In genomic region chrX:149825424-149825823, GRCh38 we compare ENCODE assay signal across 9 cellular contexts. TPM values are rescaled to one million over a fixed set of nuclear protein-coding genes. Genes with fewer than 3 reads are reported as not detected.
DNase-seq lines count a peak whose midpoint lies in the region; ATAC-seq and TF ChIP-seq lines count a peak whose summit lies in the region.
"Had no signal": no experiment of that assay in that cellular context is flagged by ENCODE, and none has a peak within 500 bp of the region (broad histone marks: within the 10 kb centered on the region; RNA-seq: fewer than 3 reads in every experiment).

No MANE protein-coding gene starts in this region.

- no peak overlapping the region for H3K4me3 ChIP-seq in lower leg skin (ENCODE audit: low read depth, poor library complexity, severe bottlenecking)

- H3K27ac Mint-ChIP-seq in mesothelial cell of epicardium, result no peak overlapping the region
- no peak overlapping the region for H3K27ac Mint-ChIP-seq in stimulated activated memory B cell treated with anti-CD40 and anti-IgM and Interleukin-4, amounts not matched to agents 10 μg/mL and 1 μg/mL and 100 μg/mL, for 72 hours
- no peak overlapping the region for H3K27ac Mint-ChIP-seq in activated T-helper 17 cell treated with anti-CD3 and anti-CD28 coated beads, Interleukin-2, amount 50 U/mL, for 72 hours

- peak; percentile 41 for TF ChIP-seq CTCF in GM10248 (IDR thresholded peaks at IDR 0.05; ENCODE audit: control extremely low read depth, extremely low read depth, low read depth, missing control alignments)
- peak; percentile 27 for TF ChIP-seq CTCF in mesothelial cell of epicardium (IDR thresholded peaks at IDR 0.05; ENCODE audit: unreplicated experiment)
- TF ChIP-seq CTCF in lower leg skin (IDR thresholded peaks at IDR 0.05), result no peak

- H3K4me3 Mint-ChIP-seq in mesothelial cell of epicardium, result no peak overlapping the region
- no peak overlapping the region for H3K4me3 Mint-ChIP-seq in stimulated activated memory B cell treated with anti-CD40 and anti-IgM and Interleukin-4, amounts not matched to agents 10 μg/mL and 1 μg/mL and 100 μg/mL, for 72 hours
- no peak overlapping the region for H3K4me3 Mint-ChIP-seq in activated T-helper 17 cell treated with anti-CD3 and anti-CD28 coated beads, Interleukin-2, amount 50 U/mL, for 72 hours

- H3K9me3 Mint-ChIP-seq in mesothelial cell of epicardium, result peaks cover 29% of the 10 kb centered on the region
- no peaks in the 10 kb centered on the region for H3K9me3 Mint-ChIP-seq in stimulated activated memory B cell treated with anti-CD40 and anti-IgM and Interleukin-4, amounts not matched to agents 10 μg/mL and 1 μg/mL and 100 μg/mL, for 72 hours
- H3K9me3 Mint-ChIP-seq in activated T-helper 17 cell treated with anti-CD3 and anti-CD28 coated beads, Interleukin-2, amount 50 U/mL, for 72 hours, result no peaks in the 10 kb centered on the region

- H3K36me3 Mint-ChIP-seq in mesothelial cell of epicardium, result no peaks in the 10 kb centered on the region
- no peaks in the 10 kb centered on the region for H3K36me3 Mint-ChIP-seq in stimulated activated memory B cell treated with anti-CD40 and anti-IgM and Interleukin-4, amounts not matched to agents 10 μg/mL and 1 μg/mL and 100 μg/mL, for 72 hours
- H3K36me3 Mint-ChIP-seq in activated T-helper 17 cell treated with anti-CD3 and anti-CD28 coated beads, Interleukin-2, amount 50 U/mL, for 72 hours (ENCODE audit: low read depth), result no peaks in the 10 kb centered on the region

- CTCF ChIA-PET in GM10248 (lab: Yijun Ruan, JAX), result no interaction called here

- no peaks in the 10 kb centered on the region for H3K27me3 Mint-ChIP-seq in mesothelial cell of epicardium (ENCODE audit: low read depth)
- peaks cover 28% of the 10 kb centered on the region for H3K27me3 Mint-ChIP-seq in stimulated activated memory B cell treated with anti-CD40 and anti-IgM and Interleukin-4, amounts not matched to agents 10 μg/mL and 1 μg/mL and 100 μg/mL, for 72 hours
- H3K27me3 Mint-ChIP-seq in activated T-helper 17 cell treated with anti-CD3 and anti-CD28 coated beads, Interleukin-2, amount 50 U/mL, for 72 hours, result peaks cover 4% of the 10 kb centered on the region

- intact Hi-C loops in posterior vena cava (cut with DNase I) (no loop called here), lower leg skin (cut with DNase I; ENCODE audit: low total_unique reads) (no loop called here)

- WGBS in lower leg skin, 2 donors, result 0 to 4% methylated on average over 2 to 3 of the region's 3 CpGs

- POLR2A ChIA-PET in GM10248 (lab: Yijun Ruan, JAX), result no interaction called here

- ATAC-seq in stimulated activated memory B cell treated with anti-CD40 and anti-IgM and Interleukin-4, amounts not matched to agents 10 μg/mL and 1 μg/mL and 100 μg/mL, for 72 hours, result no peak
- no peak for ATAC-seq in activated T-helper 17 cell treated with anti-CD3 and anti-CD28 coated beads, Interleukin-2, amount 50 U/mL, for 72 hours (replicated peaks)

- H3K4me1 Mint-ChIP-seq in mesothelial cell of epicardium, result peaks cover 18% of the 10 kb centered on the region
- peaks cover 28% of the 10 kb centered on the region for H3K4me1 Mint-ChIP-seq in stimulated activated memory B cell treated with anti-CD40 and anti-IgM and Interleukin-4, amounts not matched to agents 10 μg/mL and 1 μg/mL and 100 μg/mL, for 72 hours
- peaks cover 10% of the 10 kb centered on the region for H3K4me1 Mint-ChIP-seq in activated T-helper 17 cell treated with anti-CD3 and anti-CD28 coated beads, Interleukin-2, amount 50 U/mL, for 72 hours

- DNase-seq in GM10248 (ENCODE audit: extremely low spot score), result no peak
- peak; percentile 2 for DNase-seq in NCI-H1694 treated with DMSO at 0.1 percent for 48 hours (lab: John Stamatoyannopoulos, UW)
- peak; percentile 40 for DNase-seq in activated T-helper 9 cell treated with anti-CD3 and anti-CD28 coated beads, Interleukin-2, amount 50 U/mL, for 16 hours (ENCODE audit: low read depth)
- no peak for DNase-seq in mesothelial cell of epicardium (ENCODE audit: low spot score in 2 of 2, unreplicated experiment in 2 of 2)
- DNase-seq in posterior vena cava (ENCODE audit: low spot score), result no peak
- no peak for DNase-seq in lower leg skin (ENCODE audit: low spot score in 2 of 2)

- TF ChIP-seq POLR2A in lower leg skin (IDR thresholded peaks at IDR 0.05), result no peak

RNA-seq across cellular contexts. Expression of gene MAGEA9, which starts 43.7 kb away (rescaled TPM):
- total RNA-seq in mesothelial cell of epicardium, result not detected in 3 replicates
- not detected for total RNA-seq in posterior vena cava
- total RNA-seq in activated T-helper 17 cell treated with anti-CD3 and anti-CD28 coated beads, Interleukin-2, amount 50 U/mL, for 72 hours, result not detected
- total RNA-seq in lower leg skin, result not detected
- total RNA-seq: left colon had no signal

RNA-seq across cellular contexts. Expression of gene HSFX1, which starts 51.6 kb away (rescaled TPM):
- total RNA-seq in mesothelial cell of epicardium (1.9 to 2.1 TPM (median 2.0 TPM) in 3 replicates), posterior vena cava (1 to 10 TPM; 1.0 to 1.4 TPM), lower leg skin (1 to 10 TPM in 3 of 4 donors, not detected in 1; 2.1 to 2.6 (median 2.2) TPM)
- under 1 TPM; 0.50 to 0.56 TPM for total RNA-seq in activated T-helper 17 cell treated with anti-CD3 and anti-CD28 coated beads, Interleukin-2, amount 50 U/mL, for 72 hours

RNA-seq across cellular contexts. Expression of gene MAGEA8, which starts 55.6 kb away (rescaled TPM):
- total RNA-seq in mesothelial cell of epicardium (not detected in 3 replicates), posterior vena cava (not detected), lower leg skin (not detected)
- not detected for total RNA-seq in activated T-helper 17 cell treated with anti-CD3 and anti-CD28 coated beads, Interleukin-2, amount 50 U/mL, for 72 hours
- total RNA-seq: left colon had no signal

Comparison
In these comparisons a context has a peak if more than half of its experiments do, and no peak if none do; other contexts are left out.
1. DNase-seq: peak in NCI-H1694 treated with DMSO at 0.1 percent for 48 hours (single experiment) and activated T-helper 9 cell treated with anti-CD3 and anti-CD28 coated beads, Interleukin-2, amount 50 U/mL, for 16 hours (single experiment); none in GM10248 (single experiment), mesothelial cell of epicardium (0 of 2), posterior vena cava (single experiment) and lower leg skin (0 of 2).
2. CTCF ChIP-seq: peak in GM10248 (single experiment) and mesothelial cell of epicardium (single experiment); none in lower leg skin (0 of 3).